12 cellular contexts compared by ENCODE assay signal in the genomic region with DNA sequence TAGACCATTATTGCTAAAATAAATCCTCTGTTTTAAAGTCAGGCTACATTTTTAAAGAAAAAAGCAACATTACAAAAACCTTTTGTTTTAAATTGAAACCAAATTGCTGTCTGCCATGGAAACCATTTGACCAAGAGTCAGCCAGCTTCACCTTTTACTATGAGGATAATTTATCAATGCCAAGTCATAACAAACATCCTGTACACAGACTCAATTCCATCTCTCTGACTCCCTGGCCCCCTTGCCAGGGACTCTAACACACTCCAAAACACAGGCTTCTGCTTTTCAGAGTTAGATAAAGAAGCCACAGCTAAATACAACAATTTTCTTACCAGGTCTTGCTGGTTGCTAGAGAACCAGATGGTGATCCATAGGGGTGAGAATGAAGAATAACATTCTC.
DNase-seq lines count a peak whose midpoint lies in the region; ATAC-seq and TF ChIP-seq lines count a peak whose summit lies in the region.
"Had no signal": no experiment of that assay in that cellular context is flagged by ENCODE, and none has a peak within 500 bp of the region (broad histone marks: within the 10 kb centered on the region; RNA-seq: fewer than 3 reads in every experiment).

No MANE protein-coding gene starts in this region.

- no peak for TF ChIP-seq CTCF in brain microvascular endothelial cell (IDR thresholded peaks at IDR 0.05; ENCODE audit: low read depth, low read length, missing control alignments)

- intact Hi-C loops in left ventricle myocardium superior (cut with micrococcal nuclease): no loop called here
- intact Hi-C loops in Right ventricle myocardium superior (cut with DNase I): no loop called here

- no peak overlapping the region for H3K4me3 ChIP-seq in brain microvascular endothelial cell (ENCODE audit: low read depth, low read length)
- H3K4me3 ChIP-seq: BLaER1 treated with 17β-estradiol and CSF1 and Interleukin-3, amounts not matched to agents 10 nM and 100 nM had no signal

- in situ Hi-C loops in brain microvascular endothelial cell (cut with HindIII; ENCODE audit: low pct_ligation_motif_present, low sequenced_read_pairs): no loop called here

- DNase-seq in left ventricle myocardium superior (no peak), Right ventricle myocardium superior (no peak), brain microvascular endothelial cell (peak; percentile 14), medulla oblongata (ENCODE audit: extremely low spot score) (peak; percentile 53), NCI-H82 (lab: John Stamatoyannopoulos, UW) (no peak), 8988T (no peak)
- DNase-seq: central memory CD4-positive, alpha-beta T cell; NCI-H1436; retina had no signal

- H3K27me3 ChIP-seq in brain microvascular endothelial cell (replicated peaks): no peaks in the 10 kb centered on the region
- H3K27me3 ChIP-seq: BLaER1 treated with 17β-estradiol and CSF1 and Interleukin-3, amounts not matched to agents 10 nM and 100 nM had no signal

- no peaks in the 10 kb centered on the region for H3K36me3 ChIP-seq in brain microvascular endothelial cell (replicated peaks)

- H3K27ac ChIP-seq in brain microvascular endothelial cell: no peak overlapping the region
- H3K27ac ChIP-seq: BLaER1 treated with 17β-estradiol and CSF1 and Interleukin-3, amounts not matched to agents 10 nM and 100 nM had no signal

- ATAC-seq in left ventricle myocardium superior: peak; percentile 31
- ATAC-seq in Right ventricle myocardium superior (ENCODE audit: poor library complexity): no peak
- no peak for ATAC-seq in HG03025 (IDR thresholded peaks at IDR 0.05; ENCODE audit: low FRiP score, unreplicated experiment)
- ATAC-seq in HG02852 (IDR thresholded peaks at IDR 0.05; ENCODE audit: unreplicated experiment): no peak

Comparison
In these comparisons a context has a peak if more than half of its experiments do, and no peak if none do; other contexts are left out.
1. DNase-seq: peak in brain microvascular endothelial cell (single experiment) and medulla oblongata (single experiment); none in left ventricle myocardium superior (single experiment), Right ventricle myocardium superior (single experiment), NCI-H82 (single experiment) and 8988T (single experiment).